ENCODE assay signal across 14 cellular contexts in genomic region chr9:95249986-95250385, GRCh38.
A peak's percentile ranks its signal among the peaks of the same experiment; 100 is the strongest.
DNase-seq lines count a peak whose midpoint lies in the region; ATAC-seq and TF ChIP-seq lines count a peak whose summit lies in the region.
"Had no signal": no experiment of that assay in that cellular context is flagged by ENCODE, and none has a peak within 500 bp of the region (broad histone marks: within the 10 kb centered on the region; RNA-seq: fewer than 3 reads in every experiment).

No MANE protein-coding gene starts in this region.

- peaks cover 0 to 4% (median 0%) of the 10 kb centered on the region in 4 donors for H3K36me3 ChIP-seq in transverse colon

- no peaks in the 10 kb centered on the region for H3K27me3 Mint-ChIP-seq in activated CD8-positive, alpha-beta T cell treated with anti-CD3 and anti-CD28 coated beads, Interleukin-2, amount 10 ng/mL, durations not matched to agents 7 days and 5 days (ENCODE audit: low read depth)

- H3K27me3 ChIP-seq in transverse colon: no peaks in the 10 kb centered on the region
- H3K27me3 ChIP-seq: heart left ventricle, suprapubic skin had no signal

- no peaks in the 10 kb centered on the region for H3K4me1 Mint-ChIP-seq in activated CD8-positive, alpha-beta T cell treated with anti-CD3 and anti-CD28 coated beads, Interleukin-2, amount 10 ng/mL, durations not matched to agents 7 days and 5 days (ENCODE audit: low read depth)

- no peak for TF ChIP-seq EP300 in transverse colon (IDR thresholded peaks at IDR 0.05; ENCODE audit: low read depth)

- CTCF ChIA-PET in activated CD8-positive, alpha-beta T cell treated with anti-CD3 and anti-CD28 coated beads, Interleukin-2, amount 10 ng/mL, durations not matched to agents 7 days and 5 days (lab: Charles Lee): no interaction called here

- peaks cover 15% of the 10 kb centered on the region for H3K36me3 Mint-ChIP-seq in activated CD8-positive, alpha-beta T cell treated with anti-CD3 and anti-CD28 coated beads, Interleukin-2, amount 10 ng/mL, durations not matched to agents 7 days and 5 days (ENCODE audit: low read depth)

- intact Hi-C loops in transverse colon (cut with DNase I; ENCODE audit: low total_unique reads): no loop called here

- no peak overlapping the region for H3K4me3 ChIP-seq in transverse colon
- H3K4me3 ChIP-seq: heart left ventricle, suprapubic skin had no signal

- no peak for TF ChIP-seq POLR2A in transverse colon (IDR thresholded peaks at IDR 0.05)

- H3K4me3 Mint-ChIP-seq in activated CD8-positive, alpha-beta T cell treated with anti-CD3 and anti-CD28 coated beads, Interleukin-2, amount 10 ng/mL, durations not matched to agents 7 days and 5 days: no peak overlapping the region
- H3K4me3 Mint-ChIP-seq: activated T-cell treated with anti-CD3 and anti-CD28 coated beads, Interleukin-2, amount 50 U/mL, for 4 hours had no signal

- H3K9me3 Mint-ChIP-seq in activated CD8-positive, alpha-beta T cell treated with anti-CD3 and anti-CD28 coated beads, Interleukin-2, amount 10 ng/mL, durations not matched to agents 7 days and 5 days (ENCODE audit: insufficient read depth): no peaks in the 10 kb centered on the region
- H3K9me3 Mint-ChIP-seq: activated T-cell treated with anti-CD3 and anti-CD28 coated beads, Interleukin-2, amount 50 U/mL, for 4 hours had no signal

- H3K9me3 ChIP-seq in transverse colon: no peaks in the 10 kb centered on the region
- H3K9me3 ChIP-seq: heart left ventricle, suprapubic skin had no signal

- TF ChIP-seq CTCF in transverse colon (IDR thresholded peaks at IDR 0.05): no peak

- no peak for ATAC-seq in activated CD8-positive, alpha-beta T cell treated with anti-CD3 and anti-CD28 coated beads, Interleukin-2, amount 10 ng/mL, durations not matched to agents 7 days and 5 days
- ATAC-seq in GM21723 (IDR thresholded peaks at IDR 0.05; ENCODE audit: unreplicated experiment): no peak
- ATAC-seq: activated T-cell treated with anti-CD3 and anti-CD28 coated beads, Interleukin-2, amount 50 U/mL, for 4 hours; heart left ventricle had no signal

- no peak overlapping the region for H3K27ac ChIP-seq in transverse colon
- H3K27ac ChIP-seq: heart left ventricle, suprapubic skin had no signal

- 58% methylated on average over 2 of the region's 2 CpGs; no CpG with 5 or more reads in 1 of the 2 donors for WGBS in transverse colon (ENCODE audit: low coverage in 1 of 2), 2 donors

- peaks cover 0 to 5% (median 0%) of the 10 kb centered on the region in 4 donors for H3K4me1 ChIP-seq in transverse colon

- POLR2A ChIA-PET in activated CD8-positive, alpha-beta T cell treated with anti-CD3 and anti-CD28 coated beads, Interleukin-2, amount 10 ng/mL, durations not matched to agents 7 days and 5 days (lab: Charles Lee): no interaction called here

- no peak overlapping the region for H3K27ac Mint-ChIP-seq in activated CD8-positive, alpha-beta T cell treated with anti-CD3 and anti-CD28 coated beads, Interleukin-2, amount 10 ng/mL, durations not matched to agents 7 days and 5 days

- DNase-seq in COR-L47 (lab: John Stamatoyannopoulos, UW): peak; percentile 83
- DNase-seq in NCI-H128 (lab: John Stamatoyannopoulos, UW; ENCODE audit: unreplicated experiment): peak; percentile 35
- peak; percentile 71 for DNase-seq in NCI-H510A treated with DMSO at 0.1 percent for 48 hours (lab: John Stamatoyannopoulos, UW)
- DNase-seq in iPS-NIHi11 (ENCODE audit: low spot score): peak; percentile 68
- DNase-seq in activated CD8-positive, alpha-beta T cell treated with anti-CD3 and anti-CD28 coated beads, Interleukin-2, amount 10 ng/mL, durations not matched to agents 7 days and 5 days: no peak
- DNase-seq in transverse colon: no peak
- DNase-seq in Ammon's horn (ENCODE audit: low spot score): no peak
- DNase-seq: activated CD4-positive, alpha-beta T cell treated with anti-CD3 and anti-CD28 coated beads, Interleukin-2, amount 50 U/mL, for 1 hour; activated T-cell treated with anti-CD3 and anti-CD28 coated beads, Interleukin-2, amount 50 U/mL, for 4 hours; EL; heart left ventricle; Right ventricle myocardium superior had no signal

- in situ Hi-C loops in transverse colon (cut with MboI; ENCODE audit: low pct_ligation_motif_present in 1 of 4, low pct_unique_long_range_greater_than_20kb in 1 of 4, low sequenced_read_pairs in 3 of 4): no loop called here

Comparison
In these comparisons a context has a peak if more than half of its experiments do, and no peak if none do; other contexts are left out.
1. DNase-seq: peak in COR-L47 (single experiment), NCI-H128 (single experiment), NCI-H510A treated with DMSO at 0.1 percent for 48 hours (single experiment) and iPS-NIHi11 (single experiment); none in activated CD8-positive, alpha-beta T cell treated with anti-CD3 and anti-CD28 coated beads, Interleukin-2, amount 10 ng/mL, durations not matched to agents 7 days and 5 days (single experiment), transverse colon (single experiment) and Ammon's horn (single experiment).